ENCODE assay signal across 10 cellular contexts in genomic region chr3:46930176-46930944, GRCh38. TPM values are rescaled to one million over a fixed set of nuclear protein-coding genes. Genes with fewer than 3 reads are reported as not detected.
DNase-seq lines count a peak whose midpoint lies in the region; ATAC-seq, FAIRE-seq and TF ChIP-seq lines count a peak whose summit lies in the region.
"Had no signal": no experiment of that assay in that cellular context is flagged by ENCODE, and none has a peak within 500 bp of the region (broad histone marks: within the 10 kb centered on the region; RNA-seq: fewer than 3 reads in every experiment).

No MANE protein-coding gene starts in this region.

- no peak overlapping the region for H2AFZ ChIP-seq in K562 (ENCODE audit: low read depth, low read length)

- H3K4me3 ChIP-seq in K562 (no peak overlapping the region), mucosa of descending colon (no peak overlapping the region), upper lobe of left lung (no peak overlapping the region)

- no peak for ATAC-seq in K562
- ATAC-seq in mucosa of descending colon: no peak
- peak; percentile 46 to 61 for ATAC-seq in upper lobe of left lung (ENCODE audit: low FRiP score in 2 of 2)
- ATAC-seq in GM21367 (IDR thresholded peaks at IDR 0.05; ENCODE audit: unreplicated experiment): no peak
- ATAC-seq in HG02973 (IDR thresholded peaks at IDR 0.05; ENCODE audit: unreplicated experiment): no peak
- no peak for ATAC-seq in HG02870 (IDR thresholded peaks at IDR 0.05; ENCODE audit: unreplicated experiment)

- no peaks in the 10 kb centered on the region for H3K9me3 ChIP-seq in K562 (replicated peaks; ENCODE audit: control insufficient read depth, insufficient read depth, low read depth, low read length)
- no peaks in the 10 kb centered on the region for H3K9me3 ChIP-seq in mucosa of descending colon
- H3K9me3 ChIP-seq in upper lobe of left lung: no peaks in the 10 kb centered on the region

- H3K27me3 ChIP-seq in K562 (ENCODE audit: control insufficient read depth in 2 of 2, insufficient read depth in 2 of 2, low read length in 2 of 2) (no peaks in the 10 kb centered on the region), upper lobe of left lung (no peaks in the 10 kb centered on the region)

- intact Hi-C loops in K562 (cut with micrococcal nuclease) (loop anchor here (2.0 to 5.0 kb wide), 2 partner anchors 47 to 68 kb away; partner anchors contain the start of genes CCDC12 and NBEAL2), mucosa of descending colon (cut with DNase I, micrococcal nuclease) (no loop called here)

- peak overlapping the region in 1 of 2 experiments; percentile 36; a peak in 2 of 4 replicates for H3K9ac ChIP-seq in K562 (ENCODE audit: insufficient read depth in 1 of 2, low read depth in 2 of 2, low read length in 2 of 2)

- peaks cover 8% of the 10 kb centered on the region for H3K9me1 ChIP-seq in K562 (ENCODE audit: control insufficient read depth, insufficient read depth, low read length)

- 0 out of 2 replicates have a peak, but pooled peaks have one; percentile 25 for TF ChIP-seq POLR2A in K562 (conservative IDR thresholded peaks at IDR 0.05)
- TF ChIP-seq POLR2A in upper lobe of left lung (IDR thresholded peaks at IDR 0.05): no peak

- TF ChIP-seq RAD21 in K562 (CRISPR knock-in tag; conservative IDR thresholded peaks at IDR 0.05 in 1 of 2, IDR thresholded peaks at IDR 0.05 in 1 of 2): no peak

- H3K36me3 ChIP-seq in K562 (ENCODE audit: control insufficient read depth, insufficient read depth, low read length) (peaks cover 76% of the 10 kb centered on the region), mucosa of descending colon (ENCODE audit: low read depth) (no peaks in the 10 kb centered on the region), upper lobe of left lung (peaks cover 0 to 13% (median 5%) of the 10 kb centered on the region in 4 donors)

- WGBS in K562 (ENCODE audit: insufficient coverage, low coverage, missing lambda C conversion rate): 86% methylated on average over 9 of the region's 9 CpGs
- WGBS in upper lobe of left lung, 2 donors: 53 to 58% methylated on average over 8 to 9 of the region's 9 CpGs

- H3K4me1 ChIP-seq in K562 (replicated peaks in 1 of 2; ENCODE audit: control insufficient read depth in 2 of 2, insufficient read depth in 2 of 2, low read length in 2 of 2): peaks cover 22 to 30% of the 10 kb centered on the region in 2 experiments
- H3K4me1 ChIP-seq in mucosa of descending colon (ENCODE audit: low read depth): peaks cover 78% of the 10 kb centered on the region
- peaks cover 96 to 100% (median 98%) of the 10 kb centered on the region in 4 donors for H3K4me1 ChIP-seq in upper lobe of left lung

- in situ Hi-C loops in K562 (cut with MboI): no loop called here

- no peak for TF ChIP-seq EP300 in K562 (IDR thresholded peaks at IDR 0.05; ENCODE audit: low read length)
- TF ChIP-seq EP300 in upper lobe of left lung (IDR thresholded peaks at IDR 0.05): no peak

- H3K79me2 ChIP-seq in K562 (ENCODE audit: control insufficient read depth, insufficient read depth, low read length): peaks cover 81% of the 10 kb centered on the region

- no peak for FAIRE-seq in K562 (lab: Jason Lieb, UNC)

- BruUV-seq in K562 (replicated peaks; lab: Mats Ljungman, UMichigan): no TSS peak

- TF ChIP-seq CTCF in K562 (IDR thresholded peaks at IDR 0.05 in 2 of 3, conservative IDR thresholded peaks at IDR 0.05 in 1 of 3; ENCODE audit: insufficient read depth in 2 of 3, low read depth in 1 of 3, low read length in 3 of 3) (no peak), mucosa of descending colon (IDR thresholded peaks at IDR 0.05) (no peak), upper lobe of left lung (IDR thresholded peaks at IDR 0.05) (no peak)

- H3K27ac ChIP-seq in K562 (ENCODE audit: extremely low read depth, low read depth, low read length): no peak overlapping the region
- H3K27ac ChIP-seq in upper lobe of left lung: peak overlapping the region; percentile 83 to 90 (median 84)

- CTCF ChIA-PET in K562 (lab: Yijun Ruan, JAX; ENCODE audit: low intra/inter-chr PET ratio): no interaction called here

- POLR2A ChIA-PET in K562 (lab: Yijun Ruan, JAX): interaction anchor here (0.6 to 2.1 kb wide), 9 partner anchors 8 to 587 kb away, joined by 3 to 12 read pairs (median 4); partner anchors contain the start of gene NBEAL2

- peaks cover 22% of the 10 kb centered on the region for H4K20me1 ChIP-seq in K562 (replicated peaks; ENCODE audit: control insufficient read depth, insufficient read depth, low read length)

- peak; percentile 55 for DNase-seq in activated effector memory CD4-positive, alpha-beta T cell treated with anti-CD3 and anti-CD28 coated beads, Interleukin-2, amount 50 U/mL, for 16 hours
- no peak for DNase-seq in activated effector memory CD4-positive, alpha-beta T cell treated with Interleukin-2 at 50 U/mL for 16 hours
- DNase-seq in K562 (ENCODE audit: extremely low read depth in 1 of 4, low spot score in 3 of 4) (no peak), mucosa of descending colon (peak in 2 of 3 donors; percentile 40 to 59), upper lobe of left lung (no peak)
- DNase-seq: activated T-cell treated with anti-CD3 and anti-CD28 coated beads, Interleukin-2, amount 50 U/mL, for 1 hour; NCI-H1105 treated with DMSO at 0.1 percent for 48 hours had no signal

- H3K4me2 ChIP-seq in K562 (ENCODE audit: insufficient read depth, low read length): no peak overlapping the region

TF ChIP-seq in K562, 482 proteins besides CTCF, POLR2A, EP300 and RAD21 (continues in another document):
- no peak for TF ChIP-seq ATF7 (IDR thresholded peaks at IDR 0.05)

RNA-seq across cellular contexts. Expression of gene CCDC12, which starts 46.2 kb away (rescaled TPM):
- 140 and 232 TPM in 2 replicates for total RNA-seq in K562 (2011; cell fraction: chromatin; rRNA removed; ENCODE audit: low replicate concordance)
- total RNA-seq in K562 (2011; cell fraction: nucleolus; rRNA removed): 143 and 148 TPM in 2 replicates
- 188 and 262 TPM in 2 replicates for total RNA-seq in K562 (2011; cell fraction: nucleoplasm; rRNA removed)
- total RNA-seq in K562 (2014; rRNA removed) (99.0 and 101 TPM in 2 replicates), K562 (2014; rRNA removed; fragmentation: Illumina TruSeq; extraction: Trizol) (44.4 and 63.0 TPM in 2 replicates), K562 (2015; rRNA removed; fragmentation: Illumina TruSeq; extraction: Trizol) (104 and 115 TPM in 2 replicates), K562 (2021) (75.2 and 86.9 TPM in 2 replicates), mucosa of descending colon (10 to 100 TPM; 40.7 to 59.2 (median 45.0) TPM), upper lobe of left lung (10 to 100 TPM; 42.3 to 93.2 (median 69.8) TPM)
- polyA plus RNA-seq in K562 (2011; rRNA removed) (47.8 and 54.0 TPM in 2 replicates), K562 (2014; fragmentation: Illumina TruSeq; extraction: Trizol) (105 and 127 TPM in 2 replicates), K562 (2014; fragmentation: Nextera tagmentation; extraction: Ambion mirVana) (10 to 100 TPM in 1 of 2 experiments, 1 to 10 TPM in 1; 8.9 to 20.9 TPM), K562 (2014; rRNA removed) (100 and 201 TPM in 2 replicates)
- 53.0 and 53.5 TPM in 2 replicates for polyA plus RNA-seq in K562 (2011; cell fraction: cytosol; rRNA removed)
- 82.0 and 85.3 TPM in 2 replicates for polyA plus RNA-seq in K562 (2011; cell fraction: nucleus; rRNA removed)
- polyA plus RNA-seq in K562 (2012): 77.1 and 114 TPM in 2 replicates
- 50.3 and 53.4 TPM in 2 replicates for polyA minus RNA-seq in K562 (2011; rRNA and poly(A)+ RNA removed)
- 17.4 and 21.1 TPM in 2 replicates for polyA minus RNA-seq in K562 (2011; cell fraction: cytosol; rRNA and poly(A)+ RNA removed)
- 81.3 and 87.3 TPM in 2 replicates for polyA minus RNA-seq in K562 (2011; cell fraction: nucleus; rRNA and poly(A)+ RNA removed)

RNA-seq across cellular contexts. Expression of gene NBEAL2, which starts 49.1 kb away (rescaled TPM):
- total RNA-seq in K562 (2011; cell fraction: chromatin; rRNA removed; ENCODE audit: low replicate concordance): 322 and 1,090 TPM in 2 replicates
- total RNA-seq in K562 (2011; cell fraction: nucleolus; rRNA removed): 555 and 597 TPM in 2 replicates
- 365 and 370 TPM in 2 replicates for total RNA-seq in K562 (2011; cell fraction: nucleoplasm; rRNA removed)
- total RNA-seq in K562 (2014; rRNA removed): 41.3 and 45.2 TPM in 2 replicates
- 12.3 and 16.0 TPM in 2 replicates for total RNA-seq in K562 (2014; rRNA removed; fragmentation: Illumina TruSeq; extraction: Trizol)
- total RNA-seq in K562 (2015; rRNA removed; fragmentation: Illumina TruSeq; extraction: Trizol): 23.7 and 23.9 TPM in 2 replicates
- 89.3 and 114 TPM in 2 replicates for total RNA-seq in K562 (2021)
- 29.6 and 50.4 TPM in 2 replicates for polyA plus RNA-seq in K562 (2011; rRNA removed)
- polyA plus RNA-seq in K562 (2011; cell fraction: cytosol; rRNA removed): 25.6 and 45.5 TPM in 2 replicates
- polyA plus RNA-seq in K562 (2011; cell fraction: nucleus; rRNA removed): 557 and 843 TPM in 2 replicates
- 66.4 and 174 TPM in 2 replicates for polyA plus RNA-seq in K562 (2012)
- polyA plus RNA-seq in K562 (2014; fragmentation: Illumina TruSeq; extraction: Trizol): 46.4 and 62.1 TPM in 2 replicates
- under 1 TPM; 0.06 to 0.24 TPM for polyA plus RNA-seq in K562 (2014; fragmentation: Nextera tagmentation; extraction: Ambion mirVana)
- 67.5 and 85.5 TPM in 2 replicates for polyA plus RNA-seq in K562 (2014; rRNA removed)
- polyA minus RNA-seq in K562 (2011; rRNA and poly(A)+ RNA removed): 8.6 and 16.8 TPM in 2 replicates
- 23.5 and 26.4 TPM in 2 replicates for polyA minus RNA-seq in K562 (2011; cell fraction: cytosol; rRNA and poly(A)+ RNA removed)
- 104 and 118 TPM in 2 replicates for polyA minus RNA-seq in K562 (2011; cell fraction: nucleus; rRNA and poly(A)+ RNA removed)
- total RNA-seq in mucosa of descending colon: 10 to 100 TPM; 49.2 to 94.0 (median 53.7) TPM
- total RNA-seq in upper lobe of left lung: 100 to 1,000 TPM in 5 of 6 donors, 10 to 100 TPM in 1; 94.7 to 436 (median 163) TPM

RNA-seq across cellular contexts. Expression of gene PTH1R, which starts 52.8 kb away (rescaled TPM):
- total RNA-seq in K562 (2011; cell fraction: chromatin; rRNA removed; ENCODE audit: low replicate concordance): not detected in 2 replicates
- total RNA-seq in K562 (2011; cell fraction: nucleolus; rRNA removed): not detected in 2 replicates
- not detected in 2 replicates for total RNA-seq in K562 (2011; cell fraction: nucleoplasm; rRNA removed)
- not detected in 2 replicates for total RNA-seq in K562 (2014; rRNA removed)
- total RNA-seq in K562 (2014; rRNA removed; fragmentation: Illumina TruSeq; extraction: Trizol): not detected in 2 replicates
- not detected in 2 replicates for total RNA-seq in K562 (2015; rRNA removed; fragmentation: Illumina TruSeq; extraction: Trizol)
- total RNA-seq in K562 (2021): not detected in 2 replicates
- polyA plus RNA-seq in K562 (2011; rRNA removed): not detected in 2 replicates
- polyA plus RNA-seq in K562 (2011; cell fraction: cytosol; rRNA removed): not detected in 2 replicates
- not detected in 2 replicates for polyA plus RNA-seq in K562 (2011; cell fraction: nucleus; rRNA removed)
- not detected in 2 replicates for polyA plus RNA-seq in K562 (2012)
- not detected in 2 replicates for polyA plus RNA-seq in K562 (2014; fragmentation: Illumina TruSeq; extraction: Trizol)
- not detected for polyA plus RNA-seq in K562 (2014; fragmentation: Nextera tagmentation; extraction: Ambion mirVana)
- not detected in 2 replicates for polyA plus RNA-seq in K562 (2014; rRNA removed)
- not detected in 2 replicates for polyA minus RNA-seq in K562 (2011; rRNA and poly(A)+ RNA removed)
- not detected in 2 replicates for polyA minus RNA-seq in K562 (2011; cell fraction: cytosol; rRNA and poly(A)+ RNA removed)
- polyA minus RNA-seq in K562 (2011; cell fraction: nucleus; rRNA and poly(A)+ RNA removed): not detected in 2 replicates
- 1 to 10 TPM in 2 of 3 donors, under 1 TPM in 1; 0.87 to 4.6 (median 1.9) TPM for total RNA-seq in mucosa of descending colon
- total RNA-seq in upper lobe of left lung: 10 to 100 TPM in 4 of 6 donors, 1 to 10 TPM in 2; 2.6 to 48.2 (median 16.2) TPM

Comparison
In these comparisons a context has a peak if more than half of its experiments do, and no peak if none do; other contexts are left out.
1. DNase-seq: peak in activated effector memory CD4-positive, alpha-beta T cell treated with anti-CD3 and anti-CD28 coated beads, Interleukin-2, amount 50 U/mL, for 16 hours (single experiment) and mucosa of descending colon (2 of 3); none in activated effector memory CD4-positive, alpha-beta T cell treated with Interleukin-2 at 50 U/mL for 16 hours (single experiment), K562 (0 of 4) and upper lobe of left lung (0 of 2).
2. ATAC-seq: peak in upper lobe of left lung (2 of 2); none in K562 (single experiment), mucosa of descending colon (single experiment), GM21367 (single experiment), HG02973 (single experiment) and HG02870 (single experiment).